15 cellular contexts compared by ENCODE assay signal in the genomic region with DNA sequence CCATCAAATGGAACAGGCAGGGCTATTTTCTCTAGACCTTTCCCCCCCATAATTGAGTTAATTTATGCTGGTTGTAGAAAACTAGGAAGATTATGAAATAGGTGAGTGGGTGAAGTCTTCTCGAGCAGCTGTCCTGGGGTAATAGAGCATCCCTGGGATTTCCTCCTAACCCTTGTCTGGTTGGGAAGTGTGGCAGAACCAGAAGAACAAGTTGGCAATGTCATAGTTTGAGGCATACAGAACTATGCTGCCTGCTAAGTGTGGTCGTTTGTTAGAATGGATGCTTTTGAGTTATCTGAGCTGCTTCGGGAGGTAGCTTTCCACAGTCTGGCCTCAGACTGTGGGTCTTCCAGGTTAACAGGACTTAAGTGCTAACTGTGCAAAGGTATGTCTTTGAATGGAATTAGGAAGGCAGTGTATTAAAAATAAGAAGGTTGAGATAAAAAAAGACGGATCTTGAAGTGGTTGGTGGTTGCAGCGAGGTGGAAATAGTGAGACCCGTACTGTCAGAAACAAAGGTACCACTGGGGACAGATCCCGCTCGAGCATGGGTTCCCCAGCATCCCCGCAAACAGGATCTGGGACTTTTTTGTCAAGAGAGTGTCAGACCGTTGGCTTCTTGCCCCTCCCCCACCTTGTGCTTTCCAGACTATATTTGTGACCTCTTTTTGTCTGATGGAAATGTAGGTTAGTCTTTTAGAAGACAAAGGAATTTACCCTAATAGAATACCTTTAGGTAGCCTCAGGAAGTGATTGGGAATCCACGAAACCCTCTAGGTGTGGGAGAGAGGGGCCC. TPM values are rescaled to one million over a fixed set of nuclear protein-coding genes. Genes with fewer than 3 reads are reported as not detected.
DNase-seq lines count a peak whose midpoint lies in the region; ATAC-seq, FAIRE-seq and TF ChIP-seq lines count a peak whose summit lies in the region.
"Had no signal": no experiment of that assay in that cellular context is flagged by ENCODE, and none has a peak within 500 bp of the region (broad histone marks: within the 10 kb centered on the region; RNA-seq: fewer than 3 reads in every experiment).

No MANE protein-coding gene starts in this region.

- H3K4me3 ChIP-seq in ovary (no peak overlapping the region), HepG2 (replicated peaks in 1 of 3; ENCODE audit: insufficient read depth in 1 of 3, low read depth in 2 of 3, low read length in 3 of 3) (no peak overlapping the region)

- peaks cover 0 to 2% (median 1%) of the 10 kb centered on the region in 3 donors for H3K27me3 Mint-ChIP-seq in CD14-positive monocyte (ENCODE audit: low read depth in 3 of 3)
- H3K27me3 Mint-ChIP-seq in HFFc6 (ENCODE audit: insufficient read depth), result peaks cover 2% of the 10 kb centered on the region
- H3K27me3 Mint-ChIP-seq in activated T-helper 1 cell treated with anti-CD3 and anti-CD28 coated beads, Interleukin-12 subunit alpha, Interleukin-12 subunit beta, Interleukin-2, Interleukin-4 antibody, amounts not matched to agents 30 ng/mL and 10 ng/mL and 1 ng/mL, durations not matched to agents 14 hours and 24 hours and 36 hours (ENCODE audit: insufficient read depth), result no peaks in the 10 kb centered on the region
- H3K27me3 Mint-ChIP-seq in natural killer cell (ENCODE audit: low read depth in 2 of 2), result no peaks in the 10 kb centered on the region

- no peak overlapping the region for H3K4me2 ChIP-seq in HepG2 (ENCODE audit: low read depth, low read length)

- H3K4me3 Mint-ChIP-seq in CD14-positive monocyte, result no peak overlapping the region
- no peak overlapping the region for H3K4me3 Mint-ChIP-seq in HFFc6
- H3K4me3 Mint-ChIP-seq in activated T-helper 1 cell treated with anti-CD3 and anti-CD28 coated beads, Interleukin-12 subunit alpha, Interleukin-12 subunit beta, Interleukin-2, Interleukin-4 antibody, amounts not matched to agents 30 ng/mL and 10 ng/mL and 1 ng/mL, durations not matched to agents 14 hours and 24 hours and 36 hours, result no peak overlapping the region
- H3K4me3 Mint-ChIP-seq in natural killer cell, result peak overlapping the region; percentile 86

- POLR2A ChIA-PET in HepG2 (lab: Yijun Ruan, JAX), result no interaction called here

- H3K27ac Mint-ChIP-seq in CD14-positive monocyte (peak overlapping the region in 4 of 7 donors; percentile 3 to 52 (median 12)), HFFc6 (peak overlapping the region; percentile 51; the same call in 1 of the 2 replicates), natural killer cell (peak overlapping the region; percentile 89 to 90)
- H3K27ac Mint-ChIP-seq in activated T-helper 1 cell treated with anti-CD3 and anti-CD28 coated beads, Interleukin-12 subunit alpha, Interleukin-12 subunit beta, Interleukin-2, Interleukin-4 antibody, amounts not matched to agents 30 ng/mL and 10 ng/mL and 1 ng/mL, durations not matched to agents 14 hours and 24 hours and 36 hours, result peak overlapping the region; percentile 42

- no peak for TF ChIP-seq RAD21 in HepG2 (CRISPR knock-in tag; IDR thresholded peaks at IDR 0.05)

- no peak for ATAC-seq in natural killer cell
- ATAC-seq in HepG2, result no peak
- ATAC-seq: activated CD4-positive, CD25-positive, alpha-beta regulatory T cell treated with anti-CD3 and anti-CD28 coated beads, Interleukin-2, amount 50 U/mL, for 24 hours had no signal

- TF ChIP-seq POLR2A in ovary (IDR thresholded peaks at IDR 0.05) (no peak), HepG2 (IDR thresholded peaks at IDR 0.05; ENCODE audit: insufficient read depth in 1 of 2, low read depth in 2 of 2, low read length in 2 of 2) (no peak)

- H3K4me1 ChIP-seq in ovary (ENCODE audit: insufficient read depth) (peaks cover 19% of the 10 kb centered on the region), HepG2 (ENCODE audit: insufficient read depth, low read length) (peaks cover 56% of the 10 kb centered on the region)

- no peak overlapping the region for H3K9ac ChIP-seq in HepG2 (ENCODE audit: insufficient read depth, low read depth, low read length)

- H3K27ac ChIP-seq in ovary, result no peak overlapping the region
- no peak overlapping the region for H3K27ac ChIP-seq in HepG2 (ENCODE audit: extremely low read length, insufficient read depth, low read length)

- in situ Hi-C loops in HepG2 (cut with HindIII; ENCODE audit: extremely low pct_ligation_motif_present, low pct_unique_long_range_greater_than_20kb), result loop anchor here (5.0 kb wide), 1 partner anchor 37 kb away; no protein-coding TSS in a partner anchor

- 78 to 81% (median 81%) methylated on average over 11 of the region's 11 CpGs for WGBS in ovary, 3 donors
- 87% methylated on average over 11 of the region's 11 CpGs for WGBS in HepG2 (ENCODE audit: low lambda C conversion rate)

- no peak for FAIRE-seq in HepG2 (lab: Jason Lieb, UNC)
- FAIRE-seq: urothelium cell line had no signal

- DNase-seq in CD14-positive monocyte (ENCODE audit: low spot score) (no peak), HFFc6 (no peak), natural killer cell (no peak), 8988T (no peak), NAMALWA (ENCODE audit: low spot score) (no peak), ovary (no peak), HepG2 (ENCODE audit: low spot score) (no peak)
- DNase-seq in activated T-helper 1 cell treated with anti-CD3 and anti-CD28 coated beads, Interleukin-12 subunit alpha, Interleukin-12 subunit beta, Interleukin-2, Interleukin-4 antibody, amounts not matched to agents 30 ng/mL and 10 ng/mL and 1 ng/mL, durations not matched to agents 14 hours and 24 hours and 36 hours (ENCODE audit: low spot score), result no peak
- DNase-seq: amniotic stem cell, COR-L47, head of caudate nucleus, NCI-H226, SHP77 treated with DMSO at 0.1 percent for 48 hours had no signal

- H3K9me3 ChIP-seq in ovary, result no peaks in the 10 kb centered on the region
- no peaks in the 10 kb centered on the region for H3K9me3 ChIP-seq in HepG2 (ENCODE audit: low read length)

- CTCF ChIA-PET in HepG2 (lab: Yijun Ruan, JAX; ENCODE audit: low intra/inter-chr PET ratio, low total read pairs), result no interaction called here

- TF ChIP-seq EP300 in ovary (IDR thresholded peaks at IDR 0.05) (no peak), HepG2 (IDR thresholded peaks at IDR 0.05; ENCODE audit: low read depth in 2 of 2, low read length in 2 of 2) (no peak), HepG2 (CRISPR knock-in tag; IDR thresholded peaks at IDR 0.05; ENCODE audit: borderline replicate concordance) (no peak)

- H2AFZ ChIP-seq in HepG2 (ENCODE audit: low read length), result no peak overlapping the region

- peaks cover 83% of the 10 kb centered on the region for H3K79me2 ChIP-seq in HepG2 (ENCODE audit: insufficient read depth, low read length)

- H3K27me3 ChIP-seq in ovary (no peaks in the 10 kb centered on the region), HepG2 (ENCODE audit: control insufficient read depth in 1 of 2, insufficient read depth in 2 of 2, low read length in 2 of 2) (no peaks in the 10 kb centered on the region; a peak in 1 of 5 replicates)

- H3K36me3 ChIP-seq in ovary (no peaks in the 10 kb centered on the region), HepG2 (replicated peaks in 1 of 2; ENCODE audit: control insufficient read depth in 1 of 2, insufficient read depth in 2 of 2, low read length in 2 of 2) (0 out of 5 replicates have a peak, but pooled peaks cover 1 to 7% of the 10 kb centered on the region in 2 experiments)

- H3K4me1 Mint-ChIP-seq in CD14-positive monocyte, result peaks cover 63% of the 10 kb centered on the region
- peaks cover 61% of the 10 kb centered on the region for H3K4me1 Mint-ChIP-seq in HFFc6 (ENCODE audit: low read depth)
- peaks cover 65% of the 10 kb centered on the region for H3K4me1 Mint-ChIP-seq in activated T-helper 1 cell treated with anti-CD3 and anti-CD28 coated beads, Interleukin-12 subunit alpha, Interleukin-12 subunit beta, Interleukin-2, Interleukin-4 antibody, amounts not matched to agents 30 ng/mL and 10 ng/mL and 1 ng/mL, durations not matched to agents 14 hours and 24 hours and 36 hours (ENCODE audit: low read depth)
- H3K4me1 Mint-ChIP-seq in natural killer cell, result peaks cover 80 to 81% of the 10 kb centered on the region in 2 donors

- peaks cover 46% of the 10 kb centered on the region for H4K20me1 ChIP-seq in HepG2 (ENCODE audit: insufficient read depth, low read length)

- H3K9me3 Mint-ChIP-seq in CD14-positive monocyte (peaks cover 0 to 2% (median 0%) of the 10 kb centered on the region in 7 donors), HFFc6 (no peaks in the 10 kb centered on the region), natural killer cell (no peaks in the 10 kb centered on the region)
- H3K9me3 Mint-ChIP-seq in activated T-helper 1 cell treated with anti-CD3 and anti-CD28 coated beads, Interleukin-12 subunit alpha, Interleukin-12 subunit beta, Interleukin-2, Interleukin-4 antibody, amounts not matched to agents 30 ng/mL and 10 ng/mL and 1 ng/mL, durations not matched to agents 14 hours and 24 hours and 36 hours, result no peaks in the 10 kb centered on the region

- BruUV-seq in HepG2 (replicated peaks; lab: Mats Ljungman, UMichigan), result no TSS peak

- intact Hi-C loops in CD14-positive monocyte (cut with micrococcal nuclease), result loop anchor here (5.0 kb wide), 3 partner anchors 32 to 78 kb away; no protein-coding TSS in a partner anchor
- intact Hi-C loops in activated T-helper 1 cell treated with anti-CD3 and anti-CD28 coated beads, Interleukin-12 subunit alpha, Interleukin-12 subunit beta, Interleukin-2, Interleukin-4 antibody, amounts not matched to agents 30 ng/mL and 10 ng/mL and 1 ng/mL, durations not matched to agents 14 hours and 24 hours and 36 hours (cut with micrococcal nuclease), result loop anchor here (5.0 kb wide), 2 partner anchors 87 to 377 kb away; partner anchors contain the start of genes ARMC6, MAU2, SUGP1 and SUGP2
- intact Hi-C loops in natural killer cell (cut with micrococcal nuclease), result loop anchor here (5.0 kb wide), 2 partner anchors 38 to 53 kb away; no protein-coding TSS in a partner anchor
- intact Hi-C loops in ovary (cut with DNase I), result no loop called here
- intact Hi-C loops in HepG2 (cut with micrococcal nuclease; ENCODE audit: unreplicated experiment), result loop anchor here (5.0 kb wide), 1 partner anchor 78 kb away; no protein-coding TSS in a partner anchor

- TF ChIP-seq CTCF in CD14-positive monocyte (IDR thresholded peaks at IDR 0.05) (no peak), HFFc6 (IDR thresholded peaks at IDR 0.05) (no peak), natural killer cell (IDR thresholded peaks at IDR 0.05) (no peak), ovary (IDR thresholded peaks at IDR 0.05) (no peak), HepG2 (CRISPR knock-in tag; IDR thresholded peaks at IDR 0.05) (no peak)

- H3K36me3 Mint-ChIP-seq in CD14-positive monocyte (peaks cover 14 to 17% of the 10 kb centered on the region in 2 donors), HFFc6 (ENCODE audit: low read depth) (peaks cover 9% of the 10 kb centered on the region; the same call in 1 of the 2 replicates), natural killer cell (no peaks in the 10 kb centered on the region)
- peaks cover 9% of the 10 kb centered on the region for H3K36me3 Mint-ChIP-seq in activated T-helper 1 cell treated with anti-CD3 and anti-CD28 coated beads, Interleukin-12 subunit alpha, Interleukin-12 subunit beta, Interleukin-2, Interleukin-4 antibody, amounts not matched to agents 30 ng/mL and 10 ng/mL and 1 ng/mL, durations not matched to agents 14 hours and 24 hours and 36 hours (ENCODE audit: low read depth)

RNA-seq across cellular contexts. Expression of gene GATAD2A, which starts 4.0 kb away (rescaled TPM):
- polyA plus RNA-seq in CD14-positive monocyte (1 to 10 TPM; 8.0 to 8.7 TPM), ovary (10 to 100 TPM; 13.7 to 18.9 TPM), HepG2 (2011; rRNA removed) (15.1 and 16.8 TPM in 2 replicates)
- total RNA-seq in HFFc6 (2021; fragmentation: NEBNext Ultra II Directional; extraction: Animal tissue kit (Norgen Biotek cat#: 25700)), result 100 to 1,000 TPM; 107 to 123 (median 112) TPM
- total RNA-seq in activated T-helper 1 cell treated with anti-CD3 and anti-CD28 coated beads, Interleukin-12 subunit alpha, Interleukin-12 subunit beta, Interleukin-2, Interleukin-4 antibody, amounts not matched to agents 30 ng/mL and 10 ng/mL and 1 ng/mL, durations not matched to agents 14 hours and 24 hours and 36 hours, result 139 and 142 TPM in 2 replicates
- total RNA-seq in natural killer cell (100 to 1,000 TPM; 209 to 232 (median 230) TPM), ovary (10 to 100 TPM; 10.7 to 83.0 (median 57.9) TPM), HepG2 (2016; rRNA removed; fragmentation: Illumina TruSeq; extraction: Trizol) (25.1 and 28.6 TPM in 2 replicates)
- 10.8 and 13.3 TPM in 2 replicates for total RNA-seq in HepG2 (2016; cell fraction: cytosol; rRNA removed; fragmentation: Illumina TruSeq; extraction: Trizol; ENCODE audit: low read depth)
- 24.5 and 30.0 TPM in 2 replicates for total RNA-seq in HepG2 (2016; cell fraction: insoluble cytoplasmic fraction; rRNA removed; fragmentation: Illumina TruSeq; extraction: Trizol)
- total RNA-seq in HepG2 (2016; cell fraction: membrane; rRNA removed; fragmentation: Illumina TruSeq; extraction: Trizol), result 43.4 and 51.5 TPM in 2 replicates
- 19.5 and 24.3 TPM in 2 replicates for total RNA-seq in HepG2 (2016; cell fraction: nucleus; rRNA removed; fragmentation: Illumina TruSeq; extraction: Trizol)
- polyA plus RNA-seq in HepG2 (2011; cell fraction: cytosol; rRNA removed), result 10.5 and 13.4 TPM in 2 replicates
- 17.3 and 19.1 TPM in 2 replicates for polyA plus RNA-seq in HepG2 (2011; cell fraction: nucleus; rRNA removed)
- polyA plus RNA-seq in HepG2 (2012), result 19.3 and 26.1 TPM in 2 replicates
- 13.2 and 13.4 TPM in 2 replicates for polyA plus RNA-seq in HepG2 (2016; cell fraction: cytosol; fragmentation: Illumina TruSeq; extraction: Trizol; ENCODE audit: low read depth)
- polyA plus RNA-seq in HepG2 (2016; cell fraction: insoluble cytoplasmic fraction; fragmentation: Illumina TruSeq; extraction: Trizol; ENCODE audit: low read depth), result 38.8 and 59.1 TPM in 2 replicates
- polyA plus RNA-seq in HepG2 (2016; cell fraction: membrane; fragmentation: Illumina TruSeq; extraction: Trizol; ENCODE audit: low read depth), result 38.7 and 46.4 TPM in 2 replicates
- 43.6 and 47.2 TPM in 2 replicates for polyA plus RNA-seq in HepG2 (2016; cell fraction: nucleus; fragmentation: Illumina TruSeq; extraction: Trizol; ENCODE audit: insufficient read depth, low read depth)
- polyA minus RNA-seq in HepG2 (2011; rRNA and poly(A)+ RNA removed; ENCODE audit: low replicate concordance), result 16.0 and 18.2 TPM in 2 replicates
- 24.2 and 24.4 TPM in 2 replicates for polyA minus RNA-seq in HepG2 (2011; cell fraction: cytosol; rRNA and poly(A)+ RNA removed)
- polyA minus RNA-seq in HepG2 (2011; cell fraction: nucleus; rRNA and poly(A)+ RNA removed), result 11.5 and 14.5 TPM in 2 replicates

Comparison
In these comparisons a context has a peak if more than half of its experiments do, and no peak if none do; other contexts are left out.
1. H3K27ac Mint-ChIP-seq: peak in every context shown above with its lines; median percentile 90 in natural killer cell; 51 in HFFc6; 42 in activated T-helper 1 cell treated with anti-CD3 and anti-CD28 coated beads, Interleukin-12 subunit alpha, Interleukin-12 subunit beta, Interleukin-2, Interleukin-4 antibody, amounts not matched to agents 30 ng/mL and 10 ng/mL and 1 ng/mL, durations not matched to agents 14 hours and 24 hours and 36 hours; 12 in CD14-positive monocyte.
2. intact Hi-C loops: an anchor here in CD14-positive monocyte (5.0 kb wide), activated T-helper 1 cell treated with anti-CD3 and anti-CD28 coated beads, Interleukin-12 subunit alpha, Interleukin-12 subunit beta, Interleukin-2, Interleukin-4 antibody, amounts not matched to agents 30 ng/mL and 10 ng/mL and 1 ng/mL, durations not matched to agents 14 hours and 24 hours and 36 hours (5.0 kb wide), natural killer cell (5.0 kb wide) and HepG2 (5.0 kb wide); none called in ovary.